In the genomic region with DNA sequence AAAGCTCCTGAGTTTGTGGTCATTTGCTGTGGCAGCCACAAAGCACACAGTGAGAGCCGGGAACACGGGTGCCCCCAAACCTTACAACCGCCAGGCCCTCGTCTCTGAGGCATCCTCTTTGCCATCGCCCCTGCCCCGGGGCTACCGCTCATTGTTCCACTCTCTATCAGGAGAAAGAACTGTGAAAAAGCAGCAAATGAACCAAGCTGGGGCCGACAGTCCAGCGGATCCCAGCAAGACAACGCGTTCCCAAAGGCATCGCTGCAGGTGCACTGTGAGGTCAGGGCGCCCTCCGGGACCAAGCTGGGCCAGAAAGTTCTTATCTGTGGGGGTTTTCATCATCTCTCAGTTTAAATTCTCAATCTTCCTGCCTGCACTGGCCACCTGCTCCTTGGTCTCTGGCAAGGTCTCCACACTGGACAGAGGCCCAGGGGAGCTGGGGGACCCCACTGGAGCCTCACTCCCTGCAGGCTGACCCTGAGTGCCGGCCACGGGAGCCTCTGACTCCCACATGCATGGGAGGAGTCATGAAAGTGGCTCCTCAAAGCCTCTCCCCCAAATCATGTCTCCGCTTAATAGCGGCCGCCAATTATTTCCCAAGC, we compare ENCODE assay signal across 25 cellular contexts. TPM values are rescaled to one million over a fixed set of nuclear protein-coding genes. Genes with fewer than 3 reads are reported as not detected.
DNase-seq lines count a peak whose midpoint lies in the region; ATAC-seq and TF ChIP-seq lines count a peak whose summit lies in the region.
"Had no signal": no experiment of that assay in that cellular context is flagged by ENCODE, and none has a peak within 500 bp of the region (broad histone marks: within the 10 kb centered on the region; RNA-seq: fewer than 3 reads in every experiment).

No MANE protein-coding gene starts in this region.

- intact Hi-C loops in right cardiac atrium (cut with DNase I): no loop called here
- intact Hi-C loops in left ventricle myocardium inferior (cut with micrococcal nuclease): no loop called here
- intact Hi-C loops in mucosa of descending colon (cut with DNase I, micrococcal nuclease): no loop called here
- intact Hi-C loops in activated naive CD4-positive, alpha-beta T cell treated with anti-CD3 and anti-CD28 coated beads for 36 hours (cut with micrococcal nuclease): no loop called here

- H3K27me3 Mint-ChIP-seq in brain: no peaks in the 10 kb centered on the region
- no peaks in the 10 kb centered on the region for H3K27me3 Mint-ChIP-seq in activated naive CD4-positive, alpha-beta T cell treated with anti-CD3 and anti-CD28 coated beads for 36 hours (ENCODE audit: low read depth)
- H3K27me3 Mint-ChIP-seq: activated T-cell treated with anti-CD3 and anti-CD28 coated beads, Interleukin-2, amount 50 U/mL, for 24 hours; type B pancreatic cell had no signal

- H3K4me1 Mint-ChIP-seq in brain: peaks cover 67% of the 10 kb centered on the region
- H3K4me1 Mint-ChIP-seq in activated naive CD4-positive, alpha-beta T cell treated with anti-CD3 and anti-CD28 coated beads for 36 hours (ENCODE audit: low read depth): peaks cover 5% of the 10 kb centered on the region

- H3K27me3 ChIP-seq in right cardiac atrium (ENCODE audit: control insufficient read depth, insufficient read depth) (no peaks in the 10 kb centered on the region), left ventricle myocardium inferior (ENCODE audit: low read depth) (no peaks in the 10 kb centered on the region)
- H3K27me3 ChIP-seq: esophagus muscularis mucosa, gastroesophageal sphincter had no signal

- ATAC-seq in right cardiac atrium (no peak), mucosa of descending colon (no peak)
- ATAC-seq: activated CD8-positive, alpha-beta T cell treated with anti-CD3 and anti-CD28 coated beads, Interleukin-2, amount 10 ng/mL, durations not matched to agents 7 days and 5 days; Panc1 had no signal

- H3K9me3 ChIP-seq in right cardiac atrium (ENCODE audit: control insufficient read depth, low read length) (no peaks in the 10 kb centered on the region), left ventricle myocardium inferior (replicated peaks) (peaks cover 11% of the 10 kb centered on the region), mucosa of descending colon (peaks cover 3% of the 10 kb centered on the region)
- H3K9me3 ChIP-seq: esophagus muscularis mucosa, gastroesophageal sphincter had no signal

- CTCF ChIA-PET in activated naive CD4-positive, alpha-beta T cell treated with anti-CD3 and anti-CD28 coated beads for 36 hours (lab: Charles Lee): no interaction called here

- peak overlapping the region; percentile 66 to 93 (median 76) for H3K27ac Mint-ChIP-seq in brain
- H3K27ac Mint-ChIP-seq in activated naive CD4-positive, alpha-beta T cell treated with anti-CD3 and anti-CD28 coated beads for 36 hours: no peak overlapping the region
- H3K27ac Mint-ChIP-seq: activated CD8-positive, alpha-beta T cell treated with anti-CD3 and anti-CD28 coated beads, Interleukin-2, amount 10 ng/mL, durations not matched to agents 7 days and 5 days; activated T-cell treated with anti-CD3 and anti-CD28 coated beads, Interleukin-2, amount 50 U/mL, for 24 hours had no signal

- H3K4me3 ChIP-seq in right cardiac atrium (ENCODE audit: low read length) (no peak overlapping the region), left ventricle myocardium inferior (no peak overlapping the region), mucosa of descending colon (no peak overlapping the region)
- H3K4me3 ChIP-seq: esophagus muscularis mucosa, gastroesophageal sphincter, HAP-1 had no signal

- H3K27ac ChIP-seq in right cardiac atrium (ENCODE audit: low read length) (no peak overlapping the region), left ventricle myocardium inferior (replicated peaks) (no peak overlapping the region)
- H3K27ac ChIP-seq: esophagus muscularis mucosa, gastroesophageal sphincter had no signal

- DNase-seq in right cardiac atrium (peak in 2 of 3 donors; percentile 10 to 35), left ventricle myocardium inferior (no peak), mucosa of descending colon (peak in 2 of 3 donors; percentile 12 to 44), NAMALWA (ENCODE audit: low spot score) (no peak), RKO (ENCODE audit: low spot score) (no peak), inferior parietal cortex (ENCODE audit: extremely low spot score) (no peak)
- DNase-seq in activated naive CD4-positive, alpha-beta T cell treated with anti-CD3 and anti-CD28 coated beads for 36 hours: no peak
- DNase-seq: activated CD8-positive, alpha-beta T cell treated with anti-CD3 and anti-CD28 coated beads, Interleukin-2, amount 10 ng/mL, durations not matched to agents 7 days and 5 days; activated naive CD4-positive, alpha-beta T cell treated with Interleukin-2 at 50 U/mL for 16 hours; activated T-cell treated with anti-CD3 and anti-CD28 coated beads, Interleukin-2, amount 50 U/mL, for 24 hours; anterior cingulate cortex; C1 segment of cervical spinal cord; effector CD8-positive, alpha-beta T cell; GDM1; NCI-H1092; NCI-H2029; NCI-H345; SK-N-SH; stimulated activated CD4-positive, alpha-beta T cell treated with anti-CD3 and anti-CD28 coated beads, Interleukin-4, amount 100 ng/mL, for 4 hours had no signal

- H3K4me1 ChIP-seq in right cardiac atrium (ENCODE audit: control insufficient read depth, insufficient read depth, low read length): peaks cover 13% of the 10 kb centered on the region
- peaks cover 60% of the 10 kb centered on the region for H3K4me1 ChIP-seq in left ventricle myocardium inferior
- peaks cover 3% of the 10 kb centered on the region for H3K4me1 ChIP-seq in mucosa of descending colon (ENCODE audit: low read depth)

- H3K4me3 Mint-ChIP-seq in brain: peak overlapping the region in 1 of 5 experiments; percentile 39
- no peak overlapping the region for H3K4me3 Mint-ChIP-seq in activated naive CD4-positive, alpha-beta T cell treated with anti-CD3 and anti-CD28 coated beads for 36 hours
- H3K4me3 Mint-ChIP-seq: activated CD8-positive, alpha-beta T cell treated with anti-CD3 and anti-CD28 coated beads, Interleukin-2, amount 10 ng/mL, durations not matched to agents 7 days and 5 days; activated T-cell treated with anti-CD3 and anti-CD28 coated beads, Interleukin-2, amount 50 U/mL, for 24 hours; type B pancreatic cell had no signal

- TF ChIP-seq CTCF in left ventricle myocardium inferior (IDR thresholded peaks at IDR 0.05; ENCODE audit: borderline replicate concordance): no peak
- TF ChIP-seq CTCF in brain (conservative IDR thresholded peaks at IDR 0.05): no peak
- no peak for TF ChIP-seq CTCF in mucosa of descending colon (IDR thresholded peaks at IDR 0.05)

- H3K36me3 ChIP-seq in left ventricle myocardium inferior (no peaks in the 10 kb centered on the region), mucosa of descending colon (ENCODE audit: low read depth) (no peaks in the 10 kb centered on the region)
- H3K36me3 ChIP-seq: esophagus muscularis mucosa, gastroesophageal sphincter, HAP-1 had no signal

- peaks cover 20% of the 10 kb centered on the region for H3K36me3 Mint-ChIP-seq in brain
- H3K36me3 Mint-ChIP-seq in activated naive CD4-positive, alpha-beta T cell treated with anti-CD3 and anti-CD28 coated beads for 36 hours (ENCODE audit: low read depth): no peaks in the 10 kb centered on the region

- peaks cover 11 to 17% (median 13%) of the 10 kb centered on the region in 5 experiments for H3K9me3 Mint-ChIP-seq in brain
- H3K9me3 Mint-ChIP-seq in activated naive CD4-positive, alpha-beta T cell treated with anti-CD3 and anti-CD28 coated beads for 36 hours: peaks cover 11% of the 10 kb centered on the region
- H3K9me3 Mint-ChIP-seq: type B pancreatic cell had no signal

- WGBS in right cardiac atrium: 70% methylated on average over 19 of the region's 19 CpGs

RNA-seq across cellular contexts. Expression of a gene that starts 32.1 kb away (rescaled TPM):
- total RNA-seq in right cardiac atrium: 10 to 100 TPM in 1 of 4 donors, 1 to 10 TPM in 3; 6.3 to 11.4 (median 8.2) TPM
- polyA plus RNA-seq in right cardiac atrium: 4.7 TPM
- total RNA-seq in left ventricle myocardium inferior: 4.1 TPM
- 80.6 TPM for polyA plus RNA-seq in brain (ENCODE audit: insufficient read depth, low read depth, low replicate concordance)
- 10 to 100 TPM; 29.4 to 34.8 (median 34.5) TPM for total RNA-seq in mucosa of descending colon
- total RNA-seq in activated naive CD4-positive, alpha-beta T cell treated with anti-CD3 and anti-CD28 coated beads for 36 hours: 1 to 10 TPM; 3.4 to 3.8 TPM

Comparison
In these comparisons a context has a peak if more than half of its experiments do, and no peak if none do; other contexts are left out.
1. DNase-seq: peak in right cardiac atrium (2 of 3) and mucosa of descending colon (2 of 3); none in left ventricle myocardium inferior (single experiment), NAMALWA (single experiment), RKO (single experiment), activated naive CD4-positive, alpha-beta T cell treated with anti-CD3 and anti-CD28 coated beads for 36 hours (single experiment) and inferior parietal cortex (single experiment).